Comparison of ENCODE assay signal across 16 cellular contexts in genomic region chr19:6236310-6237291, GRCh38. TPM values are rescaled to one million over a fixed set of nuclear protein-coding genes. Genes with fewer than 3 reads are reported as not detected.
A peak's percentile ranks its signal among the peaks of the same experiment; 100 is the strongest.
DNase-seq lines count a peak whose midpoint lies in the region; ATAC-seq and TF ChIP-seq lines count a peak whose summit lies in the region.
"Had no signal": no experiment of that assay in that cellular context is flagged by ENCODE, and none has a peak within 500 bp of the region (broad histone marks: within the 10 kb centered on the region; RNA-seq: fewer than 3 reads in every experiment).

No MANE protein-coding gene starts in this region.

- DNase-seq in breast epithelium (ENCODE audit: low spot score in 2 of 2) (peak; percentile 92 to 97), left lung (peak; percentile 90), upper lobe of left lung (peak; percentile 91 to 95), tibial nerve (ENCODE audit: low spot score in 2 of 2) (no peak), dedifferentiated amniotic fluid mesenchymal stem cell (ENCODE audit: extremely low spot score) (no peak), DMS53 treated with DMSO at 0.1 percent for 48 hours (lab: John Stamatoyannopoulos, UW; ENCODE audit: unreplicated experiment) (no peak)
- DNase-seq: activated CD8-positive, alpha-beta T cell treated with anti-CD3 and anti-CD28 coated beads, Interleukin-2, amount 10 ng/mL, durations not matched to agents 7 days and 5 days; activated naive CD4-positive, alpha-beta T cell treated with anti-CD3 and anti-CD28 coated beads for 36 hours; IMR-90; NCI-H187 treated with DMSO at 0.1 percent for 48 hours; stimulated activated CD4-positive, alpha-beta T cell treated with anti-CD3 and anti-CD28 coated beads, Interleukin-4, amount 100 ng/mL, for 24 hours; T-cell had no signal

- H3K36me3 ChIP-seq in HUES6 (ENCODE audit: control insufficient read depth, insufficient read depth, low read length) (0 out of 2 replicates have a peak, but pooled peaks cover 4% of the 10 kb centered on the region), breast epithelium (no peaks in the 10 kb centered on the region), left lung (no peaks in the 10 kb centered on the region), upper lobe of left lung (no peaks in the 10 kb centered on the region), tibial nerve (no peaks in the 10 kb centered on the region)
- H3K36me3 ChIP-seq: gastroesophageal sphincter had no signal

- peak in 1 of 4 donors; percentile 53 for TF ChIP-seq EP300 in upper lobe of left lung (IDR thresholded peaks at IDR 0.05)
- no peak for TF ChIP-seq EP300 in tibial nerve (IDR thresholded peaks at IDR 0.05)

- H3K4me3 ChIP-seq in HUES6 (ENCODE audit: low read depth, low read length): no peak overlapping the region
- no peak overlapping the region for H3K4me3 ChIP-seq in breast epithelium
- H3K4me3 ChIP-seq in left lung: no peak overlapping the region
- H3K4me3 ChIP-seq in upper lobe of left lung: no peak overlapping the region
- no peak overlapping the region for H3K4me3 ChIP-seq in tibial nerve
- H3K4me3 ChIP-seq: coronary artery, gastroesophageal sphincter had no signal

- H3K9ac ChIP-seq in HUES6 (ENCODE audit: low read length): peak overlapping the region; percentile 34

- intact Hi-C loops in breast epithelium (cut with DNase I; ENCODE audit: low total_unique reads): no loop called here
- intact Hi-C loops in left lung (cut with DNase I): no loop called here

- ATAC-seq in left lung (peak; percentile 68), upper lobe of left lung (ENCODE audit: low FRiP score in 2 of 2) (peak in 1 of 2 donors; percentile 60)
- ATAC-seq: activated CD8-positive, alpha-beta T cell treated with anti-CD3 and anti-CD28 coated beads, Interleukin-2, amount 10 ng/mL, durations not matched to agents 7 days and 5 days; gastroesophageal sphincter; T-cell had no signal

- 51 to 53% methylated on average over 4 to 36 of the region's 39 CpGs for WGBS in upper lobe of left lung, 2 donors
- 73 to 75% methylated on average over 29 to 30 of the region's 39 CpGs for WGBS in tibial nerve, 2 donors

- H3K9me3 ChIP-seq in HUES6 (ENCODE audit: control insufficient read depth, insufficient read depth, low read depth, low read length) (no peaks in the 10 kb centered on the region), breast epithelium (no peaks in the 10 kb centered on the region), left lung (no peaks in the 10 kb centered on the region), upper lobe of left lung (no peaks in the 10 kb centered on the region), tibial nerve (no peaks in the 10 kb centered on the region)
- H3K9me3 ChIP-seq: Caco-2, gastroesophageal sphincter had no signal

- peak in 1 of 3 donors; percentile 23 for TF ChIP-seq CTCF in breast epithelium (IDR thresholded peaks at IDR 0.05)
- TF ChIP-seq CTCF in left lung (IDR thresholded peaks at IDR 0.05): no peak
- peak in 1 of 6 experiments; percentile 3 for TF ChIP-seq CTCF in upper lobe of left lung (IDR thresholded peaks at IDR 0.05)
- no peak for TF ChIP-seq CTCF in tibial nerve (IDR thresholded peaks at IDR 0.05)

- no peaks in the 10 kb centered on the region for H3K27me3 ChIP-seq in HUES6 (ENCODE audit: control insufficient read depth, insufficient read depth, low read length)
- no peaks in the 10 kb centered on the region for H3K27me3 ChIP-seq in breast epithelium
- no peaks in the 10 kb centered on the region for H3K27me3 ChIP-seq in left lung
- H3K27me3 ChIP-seq in upper lobe of left lung: no peaks in the 10 kb centered on the region
- no peaks in the 10 kb centered on the region for H3K27me3 ChIP-seq in tibial nerve
- H3K27me3 ChIP-seq: gastroesophageal sphincter had no signal

- H3K4me1 ChIP-seq in HUES6 (ENCODE audit: control insufficient read depth, insufficient read depth, low read length) (peaks cover 16% of the 10 kb centered on the region; the same call in 1 of the 2 replicates), breast epithelium (peaks cover 35 to 84% of the 10 kb centered on the region in 2 donors), left lung (peaks cover 50 to 93% of the 10 kb centered on the region in 2 donors), upper lobe of left lung (peaks cover 91 to 98% (median 94%) of the 10 kb centered on the region in 4 donors), tibial nerve (peaks cover 0 to 98% (median 88%) of the 10 kb centered on the region in 4 donors)
- H3K4me1 ChIP-seq: Caco-2 had no signal

- TF ChIP-seq POLR2A in breast epithelium (IDR thresholded peaks at IDR 0.05) (no peak), upper lobe of left lung (IDR thresholded peaks at IDR 0.05) (no peak), tibial nerve (IDR thresholded peaks at IDR 0.05) (no peak)

- H3K27ac ChIP-seq in HUES6 (ENCODE audit: low read depth, low read length) (no peak overlapping the region), breast epithelium (peak overlapping the region; percentile 53 to 56), left lung (peak overlapping the region; percentile 10 to 55), upper lobe of left lung (peak overlapping the region; percentile 88 to 92 (median 89)), tibial nerve (peak overlapping the region in 2 of 4 donors; percentile 76 to 83)
- H3K27ac ChIP-seq: coronary artery had no signal

RNA-seq across cellular contexts. Expression of gene MLLT1, which starts 43.2 kb away (rescaled TPM):
- total RNA-seq in breast epithelium (10 to 100 TPM; 13.6 to 16.4 (median 13.8) TPM), left lung (10 to 100 TPM; 69.3 to 71.3 TPM), upper lobe of left lung (10 to 100 TPM; 22.1 to 98.9 (median 49.3) TPM), tibial nerve (10 to 100 TPM; 15.1 to 42.0 (median 19.9) TPM)

Comparison
In these comparisons a context has a peak if more than half of its experiments do, and no peak if none do; other contexts are left out.
1. DNase-seq: peak in breast epithelium (2 of 2), left lung (2 of 2) and upper lobe of left lung (2 of 2); none in tibial nerve (0 of 2), dedifferentiated amniotic fluid mesenchymal stem cell (single experiment) and DMS53 treated with DMSO at 0.1 percent for 48 hours (single experiment).